Comparison of ENCODE assay signal across 35 cellular contexts in the genomic region with DNA sequence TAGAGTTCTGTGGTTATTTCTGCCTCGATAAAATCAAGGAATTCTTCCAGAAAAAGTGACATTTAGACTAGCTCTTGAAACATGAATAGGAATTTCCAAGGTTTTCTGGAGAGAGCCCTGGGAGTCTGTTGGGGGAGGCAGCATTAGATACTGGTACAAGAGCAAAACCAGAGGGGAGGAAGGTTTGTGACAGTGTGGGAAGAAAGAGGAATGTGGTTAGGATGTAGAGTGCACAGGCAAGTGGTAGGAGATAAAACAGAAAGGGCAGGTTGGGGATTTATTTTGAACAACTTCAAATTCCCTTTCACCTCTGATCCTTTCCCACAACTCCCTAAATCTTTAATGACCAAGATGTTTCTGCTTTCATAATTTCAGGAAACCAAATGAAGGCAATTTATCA.
"Had no signal": no experiment of that assay in that cellular context is flagged by ENCODE, and none has a peak within 500 bp of the region (broad histone marks: within the 10 kb centered on the region; RNA-seq: fewer than 3 reads in every experiment).

No MANE protein-coding gene starts in this region.

- H3K9me3 ChIP-seq: psoas muscle, sigmoid colon, thyroid gland, upper lobe of left lung, vagina had no signal

- H3K36me3 ChIP-seq: cardiac muscle cell, sigmoid colon, thyroid gland, upper lobe of left lung, vagina, WERI-Rb-1 had no signal

- H3K27ac ChIP-seq: cardiac muscle cell, coronary artery, dorsolateral prefrontal cortex, parathyroid adenoma, psoas muscle, sigmoid colon, thyroid gland, upper lobe of left lung, vagina, WERI-Rb-1 had no signal

- DNase-seq: activated CD4-positive, alpha-beta memory T cell treated with anti-CD3 and anti-CD28 coated beads, Interleukin-2, amount 10 ng/mL, durations not matched to agents 7 days and 5 days; activated CD4-positive, alpha-beta T cell treated with anti-CD3 and anti-CD28 coated beads, Interleukin-2, amount 10 ng/mL, durations not matched to agents 24 days and 14 days; activated CD8-positive, alpha-beta memory T cell treated with anti-CD3 and anti-CD28 coated beads, Interleukin-2, amount 50 U/mL, for 48 hours; activated gamma-delta T cell treated with Interleukin-2 at 50 U/mL for 16 hours; activated T-cell treated with anti-CD3 and anti-CD28 coated beads, Interleukin-2, amount 50 U/mL, for 24 hours; anterior cingulate cortex; dorsolateral prefrontal cortex; effector memory CD8-positive, alpha-beta T cell; foreskin fibroblast; head of caudate nucleus; hypothalamus; immature natural killer cell; kidney; left colon; midbrain; naive thymus-derived CD4-positive, alpha-beta T cell; nucleus accumbens; psoas muscle; sigmoid colon; small intestine; stimulated activated CD4-positive, alpha-beta T cell treated with anti-CD3 and anti-CD28 coated beads, Interleukin-1b, Interleukin-23, amount 100 ng/mL, for 48 hours; stimulated activated CD4-positive, alpha-beta T cell treated with anti-CD3 and anti-CD28 coated beads, Interleukin-4, amount 100 ng/mL, for 4 hours; stimulated activated CD8-positive, alpha-beta memory T cell treated with anti-CD3 and anti-CD28 coated beads, Interleukin-4, amount 100 ng/mL, for 48 hours; stimulated activated naive CD8-positive, alpha-beta T cell treated with anti-CD3 and anti-CD28 coated beads, Interleukin-15, amount 100 ng/mL, for 72 hours; T-helper 9 cell; thyroid gland; upper lobe of left lung; WERI-Rb-1 had no signal

- H3K4me1 ChIP-seq: parathyroid adenoma, psoas muscle, sigmoid colon, thyroid gland, upper lobe of left lung, vagina had no signal

- H2AFZ ChIP-seq: parathyroid adenoma had no signal

- H3K27me3 ChIP-seq: cardiac muscle cell, sigmoid colon, thyroid gland, upper lobe of left lung, vagina had no signal

- H3K79me2 ChIP-seq: parathyroid adenoma had no signal

- H3K4me3 ChIP-seq: cardiac muscle cell, coronary artery, dorsolateral prefrontal cortex, psoas muscle, sigmoid colon, thyroid gland, upper lobe of left lung, vagina had no signal

- ATAC-seq: activated CD4-positive, CD25-positive, alpha-beta regulatory T cell treated with anti-CD3 and anti-CD28 coated beads, Interleukin-2, amount 50 U/mL, for 24 hours; activated naive CD4-positive, alpha-beta T cell treated with anti-CD3 and anti-CD28 coated beads, Interleukin-2, amount 50 U/mL, for 72 hours; effector memory CD8-positive, alpha-beta T cell; left colon; naive thymus-derived CD4-positive, alpha-beta T cell; psoas muscle; stimulated activated memory B cell treated with anti-CD40 and anti-IgM and Interleukin-4, amounts not matched to agents 10 μg/mL and 1 μg/mL and 100 μg/mL, for 72 hours; stimulated activated naive CD8-positive, alpha-beta T cell treated with anti-CD3 and anti-CD28 coated beads, Interleukin-15, amount 100 ng/mL, for 72 hours had no signal
